In genomic region chr16:74997042-74997491, GRCh38 we compare ENCODE assay signal across 21 cellular contexts. TPM values are rescaled to one million over a fixed set of nuclear protein-coding genes. Genes with fewer than 3 reads are reported as not detected.
DNase-seq lines count a peak whose midpoint lies in the region; ATAC-seq, FAIRE-seq and TF ChIP-seq lines count a peak whose summit lies in the region.
"Had no signal": no experiment of that assay in that cellular context is flagged by ENCODE, and none has a peak within 500 bp of the region (broad histone marks: within the 10 kb centered on the region; RNA-seq: fewer than 3 reads in every experiment).

No MANE protein-coding gene starts in this region.

- H3K14ac ChIP-seq in H1 (ENCODE audit: insufficient read length) = no peak overlapping the region

- H2BK12ac ChIP-seq in H1 (ENCODE audit: low read depth, low read length) = no peak overlapping the region

- intact Hi-C loops in HepG2 (cut with micrococcal nuclease; ENCODE audit: unreplicated experiment) = loop anchor here (5.0 kb wide), 1 partner anchor 250 kb away; no protein-coding TSS in a partner anchor

- H3K9ac ChIP-seq in H1 (replicated peaks in 1 of 4; ENCODE audit: extremely low read depth in 1 of 4, low read depth in 3 of 4, low read length in 3 of 4) (no peak overlapping the region), HepG2 (ENCODE audit: insufficient read depth, low read depth, low read length) (peak overlapping the region; percentile 61)

- POLR2A ChIA-PET in H1 (lab: Charles Lee; ENCODE audit: partially characterized antibody) (interaction anchor here (7.8 kb wide), 1 partner anchor 114 kb away, joined by 62 read pairs; no protein-coding TSS in a partner anchor), HepG2 (lab: Yijun Ruan, JAX) (interaction anchor here (2.1 to 3.1 kb wide), 5 partner anchors 10 to 119 kb away, joined by 8 to 47 read pairs (median 22); partner anchors contain the start of genes LDHD and WDR59)

- H3K36me3 Mint-ChIP-seq in activated T-cell treated with anti-CD3 and anti-CD28 coated beads, Interleukin-2, amount 50 U/mL, for 72 hours (ENCODE audit: insufficient read depth in 2 of 2) = peaks cover 0 to 2% of the 10 kb centered on the region in 2 donors
- H3K36me3 Mint-ChIP-seq in activated T-cell treated with anti-CD3 and anti-CD28 coated beads, Interleukin-2, amount 50 U/mL, for 4 hours (ENCODE audit: insufficient read depth) = peaks cover under 1% of the 10 kb centered on the region
- H3K36me3 Mint-ChIP-seq in type B pancreatic cell = no peaks in the 10 kb centered on the region

- H3K18ac ChIP-seq in H1 (ENCODE audit: extremely low read depth, low read length) = peak overlapping the region; percentile 60; the same call in 1 of the 2 replicates

- peak overlapping the region; percentile 18; the same call in 1 of the 2 replicates for H4K8ac ChIP-seq in H1 (ENCODE audit: extremely low read depth, insufficient read depth, low read length)

- H2BK120ac ChIP-seq in H1 (replicated peaks; ENCODE audit: low read depth, low read length) = peak overlapping the region; percentile 13

- in situ Hi-C loops in HepG2 (cut with HindIII; ENCODE audit: extremely low pct_ligation_motif_present, low pct_unique_long_range_greater_than_20kb) = loop anchor here (10.0 kb wide), 1 partner anchor 108 kb away; no protein-coding TSS in a partner anchor

- TF ChIP-seq POLR2A in H1 (IDR thresholded peaks at IDR 0.05; ENCODE audit: control extremely low read depth in 1 of 2, low read depth in 2 of 2, low read length in 2 of 2) = no peak
- TF ChIP-seq POLR2A in HepG2 (IDR thresholded peaks at IDR 0.05; ENCODE audit: insufficient read depth in 1 of 2, low read depth in 2 of 2, low read length in 2 of 2) = no peak

- H2AFZ ChIP-seq in H1 (ENCODE audit: low read length) (peak overlapping the region; percentile 63; the same call in 1 of the 2 replicates), HepG2 (ENCODE audit: low read length) (no peak overlapping the region)

- H3K4ac ChIP-seq in H1 (replicated peaks; ENCODE audit: insufficient read length, low read depth, low read length) = no peak overlapping the region

- H3K36me3 ChIP-seq in H1 (ENCODE audit: control insufficient read depth in 2 of 4, insufficient read depth in 4 of 4, low read length in 3 of 4) = no peaks in the 10 kb centered on the region
- H3K36me3 ChIP-seq in HepG2 (replicated peaks in 1 of 2; ENCODE audit: control insufficient read depth in 1 of 2, insufficient read depth in 2 of 2, low read length in 2 of 2) = no peaks in the 10 kb centered on the region
- H3K36me3 ChIP-seq: Peyer's patch had no signal

- CTCF ChIA-PET in H1 (lab: Charles Lee; ENCODE audit: partially characterized antibody) (interaction anchor here (0.6 to 9.3 kb wide), 5 partner anchors 10 to 118 kb away, joined by 3 to 171 read pairs (median 20); partner anchors contain the start of genes LDHD and WDR59), HepG2 (lab: Yijun Ruan, JAX; ENCODE audit: low intra/inter-chr PET ratio, low total read pairs) (interaction anchor here (0.7 to 1.9 kb wide), 2 partner anchors 114 kb away, joined by 3 to 11 read pairs; no protein-coding TSS in a partner anchor)

- H4K91ac ChIP-seq in H1 (replicated peaks; ENCODE audit: insufficient read length, low read length) = no peak overlapping the region

- H3K56ac ChIP-seq in H1 (replicated peaks; ENCODE audit: insufficient read length, low read depth, low read length) = no peak overlapping the region

- peaks cover 28% of the 10 kb centered on the region for H3K27me3 Mint-ChIP-seq in activated T-cell treated with anti-CD3 and anti-CD28 coated beads, Interleukin-2, amount 50 U/mL, for 72 hours (ENCODE audit: low read depth)
- peaks cover 6% of the 10 kb centered on the region for H3K27me3 Mint-ChIP-seq in activated T-cell treated with anti-CD3 and anti-CD28 coated beads, Interleukin-2, amount 50 U/mL, for 4 hours (ENCODE audit: low read depth)
- H3K27me3 Mint-ChIP-seq in type B pancreatic cell = no peaks in the 10 kb centered on the region

- no peak overlapping the region for H3K4me2 ChIP-seq in H1 (ENCODE audit: insufficient read depth in 1 of 2, low read depth in 2 of 2, low read length in 2 of 2)
- peak overlapping the region; percentile 75 for H3K4me2 ChIP-seq in HepG2 (ENCODE audit: low read depth, low read length)
- H3K4me2 ChIP-seq: A549 had no signal

- H2BK20ac ChIP-seq in H1 (ENCODE audit: low read length) = no peak overlapping the region

- no peak for DNase-seq in activated T-cell treated with anti-CD3 and anti-CD28 coated beads, Interleukin-2, amount 50 U/mL, for 72 hours
- no peak for DNase-seq in activated T-cell treated with anti-CD3 and anti-CD28 coated beads, Interleukin-2, amount 50 U/mL, for 4 hours
- DNase-seq in H1 (ENCODE audit: low read depth in 1 of 2, low spot score in 2 of 2) = no peak
- peak; percentile 83 for DNase-seq in HepG2 (ENCODE audit: low spot score)
- DNase-seq in type B pancreatic cell (ENCODE audit: extremely low spot score, unreplicated experiment) = no peak
- no peak for DNase-seq in T-helper 1 cell
- DNase-seq in activated gamma-delta T cell (lab: John Stamatoyannopoulos, UW) = no peak
- DNase-seq: C1 segment of cervical spinal cord, DMS153, HCEC 1CT, KG1, NCI-H1092, NCI-H146, NCI-H2081, NCI-H524, Peyer's patch, Right ventricle myocardium superior had no signal

- 91% methylated on average over 8 of the region's 8 CpGs; no CpG with 5 or more reads in 1 of the 2 experiments for WGBS in H1 (ENCODE audit: extremely low coverage in 1 of 2, insufficient coverage in 1 of 2, insufficient read length in 1 of 2, insufficient replicate concordance in 2 of 2, low coverage in 1 of 2, low lambda C conversion rate in 2 of 2, missing lambda C conversion rate in 1 of 2), 2 experiments
- 2% methylated on average over 8 of the region's 8 CpGs for WGBS in HepG2 (ENCODE audit: low lambda C conversion rate)

- H3K79me2 ChIP-seq in H1 (ENCODE audit: control insufficient read depth in 1 of 2, insufficient read depth in 2 of 2, low read length in 2 of 2) = peaks cover 14 to 24% of the 10 kb centered on the region in 2 experiments
- H3K79me2 ChIP-seq in HepG2 (ENCODE audit: insufficient read depth, low read length) = peaks cover 29% of the 10 kb centered on the region

- no peak for TF ChIP-seq EP300 in H1 (IDR thresholded peaks at IDR 0.05; ENCODE audit: borderline replicate concordance in 1 of 2, low read depth in 2 of 2, low read length in 2 of 2)
- no peak; a peak in 1 of 4 replicates for TF ChIP-seq EP300 in HepG2 (IDR thresholded peaks at IDR 0.05; ENCODE audit: low read depth in 2 of 2, low read length in 2 of 2)
- TF ChIP-seq EP300 in HepG2 (CRISPR knock-in tag; IDR thresholded peaks at IDR 0.05; ENCODE audit: borderline replicate concordance) = no peak

- H3K27ac ChIP-seq in H1 (ENCODE audit: low read depth, low read length) (no peak overlapping the region), HepG2 (ENCODE audit: extremely low read length, insufficient read depth, low read length) (peak overlapping the region; percentile 91)
- H3K27ac ChIP-seq: A549, Peyer's patch, SK-N-MC had no signal

- H2BK15ac ChIP-seq in H1 (ENCODE audit: low read length) = no peak overlapping the region

- H3K27ac Mint-ChIP-seq in activated T-cell treated with anti-CD3 and anti-CD28 coated beads, Interleukin-2, amount 50 U/mL, for 72 hours = peak overlapping the region; percentile 40
- peak overlapping the region; percentile 76 for H3K27ac Mint-ChIP-seq in type B pancreatic cell

- H3K23ac ChIP-seq in H1 (ENCODE audit: insufficient read length) = no peak overlapping the region

- H3K9me3 ChIP-seq in H1 (ENCODE audit: insufficient read depth in 2 of 2, low read depth in 1 of 2, low read length in 1 of 2) (no peaks in the 10 kb centered on the region), HepG2 (ENCODE audit: low read length) (no peaks in the 10 kb centered on the region)
- H3K9me3 ChIP-seq: A549, Peyer's patch had no signal

- H4K20me1 ChIP-seq in H1 (replicated peaks in 1 of 2; ENCODE audit: control insufficient read depth in 1 of 2, insufficient read depth in 2 of 2, low read length in 2 of 2) = peaks cover 15 to 16% of the 10 kb centered on the region in 2 experiments
- peaks cover 26% of the 10 kb centered on the region for H4K20me1 ChIP-seq in HepG2 (ENCODE audit: insufficient read depth, low read length)

- H3K23me2 ChIP-seq in H1 (ENCODE audit: low read depth, low read length) = peaks cover 9% of the 10 kb centered on the region

- H3K27me3 ChIP-seq in H1 (replicated peaks in 1 of 4; ENCODE audit: control insufficient read depth in 3 of 4, extremely low read depth in 1 of 4, insufficient read depth in 3 of 4, low read length in 3 of 4) = no peaks in the 10 kb centered on the region; a peak in 1 of 7 replicates
- no peaks in the 10 kb centered on the region; a peak in 1 of 5 replicates for H3K27me3 ChIP-seq in HepG2 (ENCODE audit: control insufficient read depth in 1 of 2, insufficient read depth in 2 of 2, low read length in 2 of 2)
- H3K27me3 ChIP-seq: Peyer's patch had no signal

- BruUV-seq in HepG2 (replicated peaks; lab: Mats Ljungman, UMichigan) = no TSS peak

- H2BK5ac ChIP-seq in H1 (ENCODE audit: low read depth, low read length) = no peak overlapping the region

- H3K4me3 Mint-ChIP-seq in activated T-cell treated with anti-CD3 and anti-CD28 coated beads, Interleukin-2, amount 50 U/mL, for 72 hours = no peak overlapping the region
- H3K4me3 Mint-ChIP-seq in activated T-cell treated with anti-CD3 and anti-CD28 coated beads, Interleukin-2, amount 50 U/mL, for 4 hours = no peak overlapping the region
- H3K4me3 Mint-ChIP-seq in type B pancreatic cell = peak overlapping the region; percentile 23

- no peak for TF ChIP-seq CTCF in H1 (IDR thresholded peaks at IDR 0.05; ENCODE audit: control extremely low read depth in 1 of 3, insufficient read depth in 1 of 3, low read depth in 1 of 3, low read length in 3 of 3)
- no peak for TF ChIP-seq CTCF in HepG2 (CRISPR knock-in tag; IDR thresholded peaks at IDR 0.05)
- no peak for TF ChIP-seq CTCF in type B pancreatic cell (conservative IDR thresholded peaks at IDR 0.05)

- TF ChIP-seq RAD21 in H1 (IDR thresholded peaks at IDR 0.05 in 1 of 2, conservative IDR thresholded peaks at IDR 0.05 in 1 of 2; ENCODE audit: low read depth in 2 of 2, low read length in 2 of 2) = no peak
- no peak for TF ChIP-seq RAD21 in HepG2 (CRISPR knock-in tag; IDR thresholded peaks at IDR 0.05)

- ATAC-seq in activated T-cell treated with anti-CD3 and anti-CD28 coated beads, Interleukin-2, amount 50 U/mL, for 72 hours (replicated peaks in 1 of 2) = no peak
- ATAC-seq in activated T-cell treated with anti-CD3 and anti-CD28 coated beads, Interleukin-2, amount 50 U/mL, for 4 hours = no peak
- ATAC-seq in HepG2 = peak; percentile 14
- ATAC-seq in HG02938 (IDR thresholded peaks at IDR 0.05; ENCODE audit: unreplicated experiment) = no peak
- ATAC-seq: A549 had no signal

- H3K4me1 Mint-ChIP-seq in activated T-cell treated with anti-CD3 and anti-CD28 coated beads, Interleukin-2, amount 50 U/mL, for 72 hours (ENCODE audit: low read depth) = peaks cover 26% of the 10 kb centered on the region
- peaks cover 22% of the 10 kb centered on the region for H3K4me1 Mint-ChIP-seq in activated T-cell treated with anti-CD3 and anti-CD28 coated beads, Interleukin-2, amount 50 U/mL, for 4 hours (ENCODE audit: low read depth)
- peaks cover 25% of the 10 kb centered on the region for H3K4me1 Mint-ChIP-seq in type B pancreatic cell (ENCODE audit: unreplicated experiment)

- H4K5ac ChIP-seq in H1 (ENCODE audit: insufficient read length, low read depth, low read length) = peak overlapping the region; percentile 36

- H3K9me3 Mint-ChIP-seq in activated T-cell treated with anti-CD3 and anti-CD28 coated beads, Interleukin-2, amount 50 U/mL, for 72 hours = peaks cover 0 to 2% of the 10 kb centered on the region in 2 donors
- no peaks in the 10 kb centered on the region for H3K9me3 Mint-ChIP-seq in activated T-cell treated with anti-CD3 and anti-CD28 coated beads, Interleukin-2, amount 50 U/mL, for 4 hours
- H3K9me3 Mint-ChIP-seq in type B pancreatic cell = no peaks in the 10 kb centered on the region

- H3K4me3 ChIP-seq in H1 (ENCODE audit: extremely low read depth in 1 of 4, insufficient read depth in 2 of 4, low read depth in 3 of 4, low read length in 4 of 4) (no peak overlapping the region), HepG2 (replicated peaks in 1 of 3; ENCODE audit: insufficient read depth in 1 of 3, low read depth in 2 of 3, low read length in 3 of 3) (peak overlapping the region in 2 of 3 experiments; percentile 36 to 45; a peak in 4 of 6 replicates)
- H3K4me3 ChIP-seq: A549, Peyer's patch, SK-N-MC had no signal

- H2AK5ac ChIP-seq in H1 (ENCODE audit: low read depth, low read length) = no peak overlapping the region

- H3K79me1 ChIP-seq in H1 (ENCODE audit: low read depth, low read length) = peaks cover 7% of the 10 kb centered on the region

- H3K4me1 ChIP-seq in H1 (replicated peaks in 1 of 4; ENCODE audit: control insufficient read depth in 3 of 4, insufficient read depth in 4 of 4, low read length in 3 of 4) (peaks cover 0 to 15% (median 9%) of the 10 kb centered on the region in 4 experiments; a peak in 6 of 7 replicates), HepG2 (ENCODE audit: insufficient read depth, low read length) (peaks cover 75% of the 10 kb centered on the region)

- FAIRE-seq in H1 (lab: Jason Lieb, UNC) (no peak), HepG2 (lab: Jason Lieb, UNC) (peak; percentile 87)
- FAIRE-seq: A549, GM19239 had no signal

RNA-seq across cellular contexts. Expression of gene ZNRF1, which starts 1.8 kb away (rescaled TPM):
- 10 to 100 TPM; 42.9 to 69.1 TPM for total RNA-seq in activated T-cell treated with anti-CD3 and anti-CD28 coated beads, Interleukin-2, amount 50 U/mL, for 72 hours
- total RNA-seq in activated T-cell treated with anti-CD3 and anti-CD28 coated beads, Interleukin-2, amount 50 U/mL, for 4 hours = 10 to 100 TPM; 18.8 to 30.5 (median 25.0) TPM
- total RNA-seq in H1 (2021; fragmentation: NEBNext Ultra II Directional; extraction: Animal tissue kit (Norgen Biotek cat#: 25700)) = 48.0 and 52.9 TPM in 2 replicates
- polyA plus RNA-seq in H1 (2011; rRNA removed) (33.5 and 42.5 TPM in 2 replicates), HepG2 (2011; rRNA removed) (57.8 and 58.7 TPM in 2 replicates)
- 30.2 TPM for polyA plus RNA-seq in H1 (2011; cell fraction: cytosol; rRNA removed)
- 55.1 TPM for polyA plus RNA-seq in H1 (2011; cell fraction: nucleus; rRNA removed)
- 30.6 to 46.2 TPM (median 40.5 TPM) in 4 replicates for polyA plus RNA-seq in H1 (2012, experiment 1 of 2)
- polyA plus RNA-seq in H1 (2012, experiment 2 of 2) = 23.2 TPM
- polyA plus RNA-seq in H1 (2013, experiment 1 of 2) = 48.2 TPM
- 43.2 TPM for polyA plus RNA-seq in H1 (2013, experiment 2 of 2)
- 21.6 and 37.6 TPM in 2 replicates for polyA minus RNA-seq in H1 (2011; rRNA and poly(A)+ RNA removed)
- 30.3 TPM for polyA minus RNA-seq in H1 (2011; cell fraction: cytosol; rRNA and poly(A)+ RNA removed)
- 43.5 TPM for polyA minus RNA-seq in H1 (2011; cell fraction: nucleus; rRNA and poly(A)+ RNA removed)
- total RNA-seq in HepG2 (2016; rRNA removed; fragmentation: Illumina TruSeq; extraction: Trizol) (32.3 and 43.9 TPM in 2 replicates), type B pancreatic cell (ENCODE audit: low replicate concordance) (38.4 and 49.2 TPM in 2 replicates)
- 46.2 and 52.2 TPM in 2 replicates for total RNA-seq in HepG2 (2016; cell fraction: cytosol; rRNA removed; fragmentation: Illumina TruSeq; extraction: Trizol; ENCODE audit: low read depth)
- 26.3 and 43.8 TPM in 2 replicates for total RNA-seq in HepG2 (2016; cell fraction: insoluble cytoplasmic fraction; rRNA removed; fragmentation: Illumina TruSeq; extraction: Trizol)
- total RNA-seq in HepG2 (2016; cell fraction: membrane; rRNA removed; fragmentation: Illumina TruSeq; extraction: Trizol) = 73.9 and 84.0 TPM in 2 replicates
- 34.9 and 38.5 TPM in 2 replicates for total RNA-seq in HepG2 (2016; cell fraction: nucleus; rRNA removed; fragmentation: Illumina TruSeq; extraction: Trizol)
- 49.3 and 50.7 TPM in 2 replicates for polyA plus RNA-seq in HepG2 (2011; cell fraction: cytosol; rRNA removed)
- polyA plus RNA-seq in HepG2 (2011; cell fraction: nucleus; rRNA removed) = 53.8 and 60.6 TPM in 2 replicates
- 60.3 and 61.1 TPM in 2 replicates for polyA plus RNA-seq in HepG2 (2012)
- polyA plus RNA-seq in HepG2 (2016; cell fraction: cytosol; fragmentation: Illumina TruSeq; extraction: Trizol; ENCODE audit: low read depth) = 58.2 and 74.1 TPM in 2 replicates
- polyA plus RNA-seq in HepG2 (2016; cell fraction: insoluble cytoplasmic fraction; fragmentation: Illumina TruSeq; extraction: Trizol; ENCODE audit: low read depth) = 57.0 and 68.2 TPM in 2 replicates
- polyA plus RNA-seq in HepG2 (2016; cell fraction: membrane; fragmentation: Illumina TruSeq; extraction: Trizol; ENCODE audit: low read depth) = 93.8 and 103 TPM in 2 replicates
- 95.3 and 97.7 TPM in 2 replicates for polyA plus RNA-seq in HepG2 (2016; cell fraction: nucleus; fragmentation: Illumina TruSeq; extraction: Trizol; ENCODE audit: insufficient read depth, low read depth)
- polyA minus RNA-seq in HepG2 (2011; rRNA and poly(A)+ RNA removed; ENCODE audit: low replicate concordance) = 21.3 and 56.1 TPM in 2 replicates
- 36.5 and 37.9 TPM in 2 replicates for polyA minus RNA-seq in HepG2 (2011; cell fraction: cytosol; rRNA and poly(A)+ RNA removed)
- 56.4 and 57.4 TPM in 2 replicates for polyA minus RNA-seq in HepG2 (2011; cell fraction: nucleus; rRNA and poly(A)+ RNA removed)

RNA-seq across cellular contexts. Expression of gene WDR59, which starts 12.1 kb away (rescaled TPM):
- total RNA-seq in activated T-cell treated with anti-CD3 and anti-CD28 coated beads, Interleukin-2, amount 50 U/mL, for 72 hours = 100 to 1,000 TPM; 100 to 104 TPM
- 10 to 100 TPM; 49.3 to 61.8 (median 58.4) TPM for total RNA-seq in activated T-cell treated with anti-CD3 and anti-CD28 coated beads, Interleukin-2, amount 50 U/mL, for 4 hours
- total RNA-seq in H1 (2021; fragmentation: NEBNext Ultra II Directional; extraction: Animal tissue kit (Norgen Biotek cat#: 25700)) = 107 and 124 TPM in 2 replicates
- polyA plus RNA-seq in H1 (2011; rRNA removed) (84.2 and 106 TPM in 2 replicates), HepG2 (2011; rRNA removed) (305 and 306 TPM in 2 replicates)
- 97.0 TPM for polyA plus RNA-seq in H1 (2011; cell fraction: cytosol; rRNA removed)
- polyA plus RNA-seq in H1 (2011; cell fraction: nucleus; rRNA removed) = 198 TPM
- polyA plus RNA-seq in H1 (2012, experiment 1 of 2) = 59.4 to 74.2 TPM (median 64.9 TPM) in 4 replicates
- 28.9 TPM for polyA plus RNA-seq in H1 (2012, experiment 2 of 2)
- polyA plus RNA-seq in H1 (2013, experiment 1 of 2) = 35.9 TPM
- 38.4 TPM for polyA plus RNA-seq in H1 (2013, experiment 2 of 2)
- polyA minus RNA-seq in H1 (2011; rRNA and poly(A)+ RNA removed) = 160 and 167 TPM in 2 replicates
- polyA minus RNA-seq in H1 (2011; cell fraction: cytosol; rRNA and poly(A)+ RNA removed) = 51.4 TPM
- 80.8 TPM for polyA minus RNA-seq in H1 (2011; cell fraction: nucleus; rRNA and poly(A)+ RNA removed)
- total RNA-seq in HepG2 (2016; rRNA removed; fragmentation: Illumina TruSeq; extraction: Trizol) (59.6 and 65.2 TPM in 2 replicates), type B pancreatic cell (ENCODE audit: low replicate concordance) (85.9 and 88.9 TPM in 2 replicates)
- total RNA-seq in HepG2 (2016; cell fraction: cytosol; rRNA removed; fragmentation: Illumina TruSeq; extraction: Trizol; ENCODE audit: low read depth) = 39.7 and 43.0 TPM in 2 replicates
- total RNA-seq in HepG2 (2016; cell fraction: insoluble cytoplasmic fraction; rRNA removed; fragmentation: Illumina TruSeq; extraction: Trizol) = 53.3 and 75.1 TPM in 2 replicates
- total RNA-seq in HepG2 (2016; cell fraction: membrane; rRNA removed; fragmentation: Illumina TruSeq; extraction: Trizol) = 30.0 and 33.1 TPM in 2 replicates
- total RNA-seq in HepG2 (2016; cell fraction: nucleus; rRNA removed; fragmentation: Illumina TruSeq; extraction: Trizol) = 99.3 and 116 TPM in 2 replicates
- polyA plus RNA-seq in HepG2 (2011; cell fraction: cytosol; rRNA removed) = 138 and 145 TPM in 2 replicates
- 679 and 865 TPM in 2 replicates for polyA plus RNA-seq in HepG2 (2011; cell fraction: nucleus; rRNA removed)
- polyA plus RNA-seq in HepG2 (2012) = 137 and 153 TPM in 2 replicates
- 19.6 and 23.0 TPM in 2 replicates for polyA plus RNA-seq in HepG2 (2016; cell fraction: cytosol; fragmentation: Illumina TruSeq; extraction: Trizol; ENCODE audit: low read depth)
- polyA plus RNA-seq in HepG2 (2016; cell fraction: insoluble cytoplasmic fraction; fragmentation: Illumina TruSeq; extraction: Trizol; ENCODE audit: low read depth) = 81.5 and 84.5 TPM in 2 replicates
- polyA plus RNA-seq in HepG2 (2016; cell fraction: membrane; fragmentation: Illumina TruSeq; extraction: Trizol; ENCODE audit: low read depth) = 29.2 and 35.3 TPM in 2 replicates
- 510 and 518 TPM in 2 replicates for polyA plus RNA-seq in HepG2 (2016; cell fraction: nucleus; fragmentation: Illumina TruSeq; extraction: Trizol; ENCODE audit: insufficient read depth, low read depth)
- 88.4 and 308 TPM in 2 replicates for polyA minus RNA-seq in HepG2 (2011; rRNA and poly(A)+ RNA removed; ENCODE audit: low replicate concordance)
- polyA minus RNA-seq in HepG2 (2011; cell fraction: cytosol; rRNA and poly(A)+ RNA removed) = 73.9 and 99.1 TPM in 2 replicates
- 316 and 324 TPM in 2 replicates for polyA minus RNA-seq in HepG2 (2011; cell fraction: nucleus; rRNA and poly(A)+ RNA removed)

Comparison
In these comparisons a context has a peak if more than half of its experiments do, and no peak if none do; other contexts are left out.
1. H3K4me3 ChIP-seq: peak in HepG2 (2 of 3); none in H1 (0 of 4).